10 cellular contexts compared by ENCODE assay signal in the genomic region with DNA sequence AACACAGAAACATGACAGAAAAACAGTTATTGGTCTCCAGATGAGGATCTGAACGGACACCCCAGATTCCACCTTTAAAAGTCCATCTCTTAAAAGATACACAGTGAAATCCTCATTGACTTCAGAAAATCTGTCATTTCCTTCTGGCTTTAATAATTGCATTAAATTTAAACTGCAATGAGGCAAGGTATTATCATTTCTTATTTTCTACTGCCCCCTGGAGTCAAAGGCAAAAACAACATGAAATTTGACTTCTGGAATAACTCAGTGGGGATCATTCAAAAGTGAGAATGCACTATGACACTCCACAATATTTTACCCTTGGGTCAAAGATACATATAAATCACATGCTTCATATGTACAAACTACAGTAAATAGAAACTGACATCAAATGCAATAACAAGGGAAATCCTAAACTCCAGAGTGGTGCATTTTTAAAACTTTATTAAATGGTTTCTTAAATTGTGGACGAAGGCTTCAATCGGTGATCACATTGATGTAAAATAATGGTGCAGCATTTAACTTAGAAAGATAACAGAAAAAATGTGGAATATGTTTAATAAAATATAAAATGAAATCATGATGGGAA. TPM values are rescaled to one million over a fixed set of nuclear protein-coding genes. Genes with fewer than 3 reads are reported as not detected.
DNase-seq lines count a peak whose midpoint lies in the region; ATAC-seq, FAIRE-seq and TF ChIP-seq lines count a peak whose summit lies in the region.
"Had no signal": no experiment of that assay in that cellular context is flagged by ENCODE, and none has a peak within 500 bp of the region (broad histone marks: within the 10 kb centered on the region; RNA-seq: fewer than 3 reads in every experiment).

No MANE protein-coding gene starts in this region.

- H3K27ac Mint-ChIP-seq in Caco-2 (ENCODE audit: unreplicated experiment): no peak overlapping the region
- H3K27ac Mint-ChIP-seq: activated B cell treated with CpG ODN at 0.5 μM for 24 hours had no signal

- TF ChIP-seq EP300 in HepG2 (IDR thresholded peaks at IDR 0.05; ENCODE audit: low read depth in 2 of 2, low read length in 2 of 2) (no peak), HepG2 (CRISPR knock-in tag; IDR thresholded peaks at IDR 0.05; ENCODE audit: borderline replicate concordance) (no peak)

- H3K9me3 ChIP-seq in Caco-2 (no peaks in the 10 kb centered on the region), HCT116 (ENCODE audit: control insufficient read depth in 1 of 2, insufficient read depth in 1 of 2, low read depth in 1 of 2, low read length in 2 of 2) (no peaks in the 10 kb centered on the region), adrenal gland (replicated peaks in 1 of 3) (no peaks in the 10 kb centered on the region), HepG2 (ENCODE audit: low read length) (peaks cover 16% of the 10 kb centered on the region)

- BruUV-seq in Caco-2 (replicated peaks; lab: Mats Ljungman, UMichigan): no TSS peak
- BruUV-seq in HCT116 (replicated peaks; lab: Mats Ljungman, UMichigan): no TSS peak
- no TSS peak for BruUV-seq in HepG2 (replicated peaks; lab: Mats Ljungman, UMichigan)

- H3K36me3 ChIP-seq in Caco-2 (ENCODE audit: control insufficient read depth, insufficient read depth, low read length) (no peaks in the 10 kb centered on the region), HCT116 (ENCODE audit: control insufficient read depth in 1 of 2, insufficient read depth in 2 of 2, low read length in 2 of 2) (no peaks in the 10 kb centered on the region), adrenal gland (replicated peaks in 1 of 2) (no peaks in the 10 kb centered on the region), HepG2 (replicated peaks in 1 of 2; ENCODE audit: control insufficient read depth in 1 of 2, insufficient read depth in 2 of 2, low read length in 2 of 2) (no peaks in the 10 kb centered on the region)

- FAIRE-seq in HepG2 (lab: Jason Lieb, UNC): no peak

- no peaks in the 10 kb centered on the region for H3K27me3 ChIP-seq in Caco-2 (replicated peaks; ENCODE audit: control insufficient read depth, insufficient read depth, low read length)
- no peaks in the 10 kb centered on the region for H3K27me3 ChIP-seq in HCT116 (ENCODE audit: insufficient read depth, low read length)
- no peaks in the 10 kb centered on the region for H3K27me3 ChIP-seq in adrenal gland
- no peaks in the 10 kb centered on the region for H3K27me3 ChIP-seq in HepG2 (ENCODE audit: control insufficient read depth in 1 of 2, insufficient read depth in 2 of 2, low read length in 2 of 2)

- TF ChIP-seq CTCF in Caco-2 (IDR thresholded peaks at IDR 0.05; ENCODE audit: insufficient read depth in 1 of 2, low read depth in 1 of 2, low read length in 1 of 2, severe bottlenecking in 1 of 2, unreplicated experiment in 1 of 2) (peak; percentile 13 to 17), HCT116 (IDR thresholded peaks at IDR 0.05 in 2 of 3, conservative IDR thresholded peaks at IDR 0.05 in 1 of 3; ENCODE audit: borderline replicate concordance in 1 of 3, insufficient read depth in 1 of 3, low read depth in 2 of 3, low read length in 2 of 3) (peak in 1 of 3 experiments; percentile 18; a peak in 1 of 6 replicates), adrenal gland (IDR thresholded peaks at IDR 0.05) (peak; percentile 25 to 50 (median 34)), HepG2 (CRISPR knock-in tag; IDR thresholded peaks at IDR 0.05) (no peak)

- WGBS in adrenal gland, 4 donors: 51 to 62% (median 54%) methylated on average over 3 of the region's 3 CpGs
- 10% methylated on average over 3 of the region's 3 CpGs for WGBS in HepG2 (ENCODE audit: low lambda C conversion rate)

- no peaks in the 10 kb centered on the region for H3K4me1 ChIP-seq in Caco-2
- no peaks in the 10 kb centered on the region for H3K4me1 ChIP-seq in HCT116 (ENCODE audit: control insufficient read depth in 1 of 2, insufficient read depth in 2 of 2, low read length in 2 of 2)
- no peaks in the 10 kb centered on the region for H3K4me1 ChIP-seq in adrenal gland (replicated peaks in 1 of 2)
- no peaks in the 10 kb centered on the region for H3K4me1 ChIP-seq in HepG2 (ENCODE audit: insufficient read depth, low read length)

- no peak overlapping the region for H3K4me3 Mint-ChIP-seq in Caco-2 (ENCODE audit: unreplicated experiment)
- H3K4me3 Mint-ChIP-seq: activated B cell treated with CpG ODN at 0.5 μM for 24 hours had no signal

- H3K4me2 ChIP-seq in HCT116 (ENCODE audit: low read length): no peak overlapping the region
- H3K4me2 ChIP-seq in HepG2 (ENCODE audit: low read depth, low read length): no peak overlapping the region

- intact Hi-C loops in Caco-2 (cut with micrococcal nuclease; ENCODE audit: unreplicated experiment): no loop called here
- intact Hi-C loops in HCT116 (cut with micrococcal nuclease): no loop called here
- intact Hi-C loops in adrenal gland (cut with DNase I): no loop called here
- intact Hi-C loops in HepG2 (cut with micrococcal nuclease; ENCODE audit: unreplicated experiment): loop anchor here (5.0 kb wide), 1 partner anchor 1524 kb away; no protein-coding TSS in a partner anchor
- intact Hi-C loops in posterior cingulate gyrus (cut with DNase I): no loop called here

- H3K4me1 Mint-ChIP-seq in Caco-2 (ENCODE audit: low read depth, unreplicated experiment): no peaks in the 10 kb centered on the region
- H3K4me1 Mint-ChIP-seq: activated B cell treated with CpG ODN at 0.5 μM for 24 hours had no signal

- CTCF ChIA-PET in Caco-2 (lab: Charles Lee): no interaction called here
- CTCF ChIA-PET in HCT116 (lab: Charles Lee): no interaction called here
- CTCF ChIA-PET in HepG2 (lab: Yijun Ruan, JAX; ENCODE audit: low intra/inter-chr PET ratio, low total read pairs): interaction anchor here (1.3 kb wide), 1 partner anchor 1527 kb away, joined by 4 read pairs; no protein-coding TSS in a partner anchor

- H3K9ac ChIP-seq in HCT116 (ENCODE audit: low read length) (no peak overlapping the region), HepG2 (ENCODE audit: insufficient read depth, low read depth, low read length) (no peak overlapping the region)

- H3K79me2 ChIP-seq in HCT116 (ENCODE audit: insufficient read depth, low read length) (no peaks in the 10 kb centered on the region), HepG2 (ENCODE audit: insufficient read depth, low read length) (no peaks in the 10 kb centered on the region)

- H2AFZ ChIP-seq in HCT116 (ENCODE audit: low read depth, low read length, poor library complexity, severe bottlenecking): no peak overlapping the region
- H2AFZ ChIP-seq in HepG2 (ENCODE audit: low read length): no peak overlapping the region

- H3K27me3 Mint-ChIP-seq in Caco-2 (ENCODE audit: insufficient read depth, unreplicated experiment): peaks cover 2% of the 10 kb centered on the region
- H3K27me3 Mint-ChIP-seq: activated B cell treated with CpG ODN at 0.5 μM for 24 hours had no signal

- H3K27ac ChIP-seq in HCT116 (ENCODE audit: low read depth, low read length) (no peak overlapping the region), adrenal gland (no peak overlapping the region), HepG2 (ENCODE audit: extremely low read length, insufficient read depth, low read length) (no peak overlapping the region)

- H3K9me3 Mint-ChIP-seq in Caco-2 (ENCODE audit: unreplicated experiment): no peaks in the 10 kb centered on the region
- H3K9me3 Mint-ChIP-seq: activated B cell treated with CpG ODN at 0.5 μM for 24 hours had no signal

- POLR2A ChIA-PET in Caco-2 (lab: Charles Lee) (no interaction called here), HCT116 (lab: Charles Lee) (no interaction called here), HepG2 (lab: Yijun Ruan, JAX) (no interaction called here)

- TF ChIP-seq POLR2A in HCT116 (IDR thresholded peaks at IDR 0.05; ENCODE audit: borderline replicate concordance, extremely low read depth, insufficient read depth, insufficient read length): no peak
- TF ChIP-seq POLR2A in adrenal gland (IDR thresholded peaks at IDR 0.05): no peak
- no peak for TF ChIP-seq POLR2A in HepG2 (IDR thresholded peaks at IDR 0.05; ENCODE audit: insufficient read depth in 1 of 2, low read depth in 2 of 2, low read length in 2 of 2)

- in situ Hi-C loops in HepG2 (cut with HindIII; ENCODE audit: extremely low pct_ligation_motif_present, low pct_unique_long_range_greater_than_20kb): no loop called here

- ATAC-seq in HCT116 (no peak), HepG2 (no peak), GM21529 (IDR thresholded peaks at IDR 0.05; ENCODE audit: unreplicated experiment) (no peak), HG03159 (IDR thresholded peaks at IDR 0.05; ENCODE audit: unreplicated experiment) (no peak)

- RAD21 ChIA-PET in HCT116 (lab: Charles Lee; ENCODE audit: low non-redundant PET in 1 of 2, low total read pairs in 2 of 2, uncharacterized antibody in 2 of 2, unreplicated experiment in 2 of 2): no interaction called here

- H4K20me1 ChIP-seq in HCT116 (ENCODE audit: insufficient read depth): no peaks in the 10 kb centered on the region
- no peaks in the 10 kb centered on the region for H4K20me1 ChIP-seq in HepG2 (ENCODE audit: insufficient read depth, low read length)

- DNase-seq in Caco-2 (no peak), HCT116 (ENCODE audit: low read depth, low spot score) (no peak), adrenal gland (no peak), HepG2 (ENCODE audit: low spot score) (peak; percentile 0), posterior cingulate gyrus (no peak)
- DNase-seq in activated naive CD4-positive, alpha-beta T cell (lab: John Stamatoyannopoulos, UW): no peak
- DNase-seq: activated B cell treated with CpG ODN at 0.5 μM for 24 hours had no signal

- TF ChIP-seq RAD21 in HCT116 (IDR thresholded peaks at IDR 0.05; ENCODE audit: low read depth) (peak; percentile 16; the same call in 1 of the 2 replicates), HepG2 (CRISPR knock-in tag; IDR thresholded peaks at IDR 0.05) (no peak)

- no peaks in the 10 kb centered on the region for H3K36me3 Mint-ChIP-seq in Caco-2 (ENCODE audit: insufficient read depth, unreplicated experiment)

- H3K4me3 ChIP-seq in Caco-2 (ENCODE audit: low read depth, low read length): no peak overlapping the region
- H3K4me3 ChIP-seq in HCT116 (replicated peaks in 1 of 2; ENCODE audit: low read depth in 1 of 2, low read length in 2 of 2): no peak overlapping the region
- H3K4me3 ChIP-seq in adrenal gland: no peak overlapping the region
- H3K4me3 ChIP-seq in HepG2 (replicated peaks in 1 of 3; ENCODE audit: insufficient read depth in 1 of 3, low read depth in 2 of 3, low read length in 3 of 3): no peak overlapping the region

- H3K9me2 ChIP-seq in HCT116 (ENCODE audit: insufficient read depth): no peaks in the 10 kb centered on the region

RNA-seq across cellular contexts. Expression of a gene that starts 56.4 kb away (rescaled TPM):
- total RNA-seq in Caco-2 (2022) (not detected in 2 replicates), HCT116 (2021; ENCODE audit: unreplicated experiment) (not detected), adrenal gland (not detected), HepG2 (2016; rRNA removed; fragmentation: Illumina TruSeq; extraction: Trizol) (not detected in 2 replicates)
- not detected in 2 replicates for polyA plus RNA-seq in HCT116 (2012)
- polyA plus RNA-seq in adrenal gland (not detected), HepG2 (2011; rRNA removed) (not detected in 2 replicates)
- not detected in 2 replicates for total RNA-seq in HepG2 (2016; cell fraction: cytosol; rRNA removed; fragmentation: Illumina TruSeq; extraction: Trizol; ENCODE audit: low read depth)
- not detected in 2 replicates for total RNA-seq in HepG2 (2016; cell fraction: insoluble cytoplasmic fraction; rRNA removed; fragmentation: Illumina TruSeq; extraction: Trizol)
- total RNA-seq in HepG2 (2016; cell fraction: membrane; rRNA removed; fragmentation: Illumina TruSeq; extraction: Trizol): not detected in 2 replicates
- not detected in 2 replicates for total RNA-seq in HepG2 (2016; cell fraction: nucleus; rRNA removed; fragmentation: Illumina TruSeq; extraction: Trizol)
- not detected in 2 replicates for polyA plus RNA-seq in HepG2 (2011; cell fraction: cytosol; rRNA removed)
- polyA plus RNA-seq in HepG2 (2011; cell fraction: nucleus; rRNA removed): not detected in 2 replicates
- polyA plus RNA-seq in HepG2 (2012): not detected in 2 replicates
- not detected in 2 replicates for polyA plus RNA-seq in HepG2 (2016; cell fraction: cytosol; fragmentation: Illumina TruSeq; extraction: Trizol; ENCODE audit: low read depth)
- not detected in 2 replicates for polyA plus RNA-seq in HepG2 (2016; cell fraction: insoluble cytoplasmic fraction; fragmentation: Illumina TruSeq; extraction: Trizol; ENCODE audit: low read depth)
- not detected in 2 replicates for polyA plus RNA-seq in HepG2 (2016; cell fraction: membrane; fragmentation: Illumina TruSeq; extraction: Trizol; ENCODE audit: low read depth)
- not detected in 2 replicates for polyA plus RNA-seq in HepG2 (2016; cell fraction: nucleus; fragmentation: Illumina TruSeq; extraction: Trizol; ENCODE audit: insufficient read depth, low read depth)
- polyA minus RNA-seq in HepG2 (2011; rRNA and poly(A)+ RNA removed; ENCODE audit: low replicate concordance): not detected in 2 replicates
- polyA minus RNA-seq in HepG2 (2011; cell fraction: cytosol; rRNA and poly(A)+ RNA removed): not detected in 2 replicates
- not detected in 2 replicates for polyA minus RNA-seq in HepG2 (2011; cell fraction: nucleus; rRNA and poly(A)+ RNA removed)
- total RNA-seq: activated B cell treated with CpG ODN at 0.5 μM for 24 hours, cerebellum had no signal
